ENCODE assay signal across 32 cellular contexts in the genomic region with DNA sequence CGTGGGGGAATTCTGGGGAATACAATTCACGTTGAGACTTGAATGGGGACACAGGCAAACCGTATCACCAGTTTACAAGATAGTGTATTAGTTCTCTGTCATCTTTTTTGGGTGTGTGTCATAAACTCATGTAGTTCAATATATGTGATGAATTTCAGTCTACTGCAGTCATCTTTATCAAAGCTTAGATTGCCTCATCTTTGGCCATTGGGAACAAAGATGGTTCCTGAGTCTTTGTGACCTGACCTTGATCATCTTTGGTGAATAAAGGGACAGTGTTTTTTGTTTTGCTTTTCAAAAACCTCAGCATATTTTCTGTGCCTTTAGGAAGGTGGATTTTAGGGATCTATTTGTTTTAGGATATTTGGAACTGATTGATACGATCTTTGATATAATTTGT.
"Had no signal": no experiment of that assay in that cellular context is flagged by ENCODE, and none has a peak within 500 bp of the region (broad histone marks: within the 10 kb centered on the region; RNA-seq: fewer than 3 reads in every experiment).

No MANE protein-coding gene starts in this region.

- H3K27me3 Mint-ChIP-seq: naive thymus-derived CD8-positive, alpha-beta T cell; natural killer cell treated with Interleukin-12 subunit alpha and Interleukin-12 subunit beta and Interleukin-15 and Interleukin-18, amount 100 ng/mL, for 72 hours; progenitor cell of endocrine pancreas; stimulated activated memory B cell treated with anti-CD40 and anti-IgM and Interleukin-4, amounts not matched to agents 10 μg/mL and 1 μg/mL and 100 μg/mL, for 72 hours; stimulated activated naive CD8-positive, alpha-beta T cell treated with anti-CD3 and anti-CD28 coated beads, Interleukin-15, amount 100 ng/mL, for 72 hours; type B pancreatic cell had no signal

- H3K27ac ChIP-seq: neural progenitor cell, ovary, parathyroid adenoma, psoas muscle, skin epidermis, spleen, suprapubic skin, testis, tibial artery, transverse colon, upper lobe of right lung, uterus had no signal

- DNase-seq: naive thymus-derived CD8-positive, alpha-beta T cell; nephron progenitor cell; occipital lobe; ovary; posterior cingulate gyrus; psoas muscle; right cardiac atrium; spleen; stimulated activated CD4-positive, alpha-beta T cell treated with anti-CD3 and anti-CD28 coated beads, Interleukin-12 subunit alpha, Interleukin-12 subunit beta, amount 100 ng/mL, for 4 hours; stimulated activated CD4-positive, alpha-beta T cell treated with anti-CD3 and anti-CD28 coated beads, Interleukin-1b, Interleukin-23, amount 100 ng/mL, for 48 hours; stimulated activated CD4-positive, alpha-beta T cell treated with anti-CD3 and anti-CD28 coated beads, Interleukin-4, amount 100 ng/mL, for 1 hour; stimulated activated CD4-positive, alpha-beta T cell treated with anti-CD3 and anti-CD28 coated beads, Interleukin-4, amount 100 ng/mL, for 4 hours; stimulated activated CD8-positive, alpha-beta memory T cell treated with anti-CD3 and anti-CD28 coated beads, Interleukin-4, amount 100 ng/mL, for 48 hours; stimulated activated naive CD4-positive, alpha-beta T cell; stimulated activated naive CD8-positive, alpha-beta T cell treated with anti-CD3 and anti-CD28 coated beads, Interleukin-15, amount 100 ng/mL, for 72 hours; stimulated activated naive CD8-positive, alpha-beta T cell treated with anti-CD3 and anti-CD28 coated beads, Interleukin-15, Interleukin-2, amounts not matched to agents 100 U/mL and 50 U/mL, for 24 hours; substantia nigra; testis; tibial artery; transverse colon; upper lobe of right lung; uterus had no signal

- H3K27ac Mint-ChIP-seq: natural killer cell treated with Interleukin-12 subunit alpha and Interleukin-12 subunit beta and Interleukin-15 and Interleukin-18, amount 100 ng/mL, for 72 hours; nephron progenitor cell; neural progenitor cell; progenitor cell of endocrine pancreas; stimulated activated memory B cell treated with anti-CD40 and anti-IgM and Interleukin-4, amounts not matched to agents 10 μg/mL and 1 μg/mL and 100 μg/mL, for 72 hours; stimulated activated naive CD8-positive, alpha-beta T cell treated with anti-CD3 and anti-CD28 coated beads, Interleukin-15, amount 100 ng/mL, for 72 hours; type B pancreatic cell had no signal

- ATAC-seq: naive thymus-derived CD8-positive, alpha-beta T cell; natural killer cell treated with Interleukin-12 subunit alpha and Interleukin-12 subunit beta and Interleukin-15 and Interleukin-18, amount 100 ng/mL, for 72 hours; psoas muscle; right cardiac atrium; sciatic nerve; stimulated activated memory B cell treated with anti-CD40 and anti-IgM and Interleukin-4, amounts not matched to agents 10 μg/mL and 1 μg/mL and 100 μg/mL, for 72 hours; stimulated activated naive CD8-positive, alpha-beta T cell treated with anti-CD3 and anti-CD28 coated beads, Interleukin-15, amount 100 ng/mL, for 72 hours; stimulated activated naive CD8-positive, alpha-beta T cell treated with anti-CD3 and anti-CD28 coated beads, Interleukin-15, Interleukin-2, amounts not matched to agents 100 U/mL and 50 U/mL, for 24 hours; upper lobe of right lung had no signal

- H3K27me3 ChIP-seq: neural progenitor cell, ovary, spleen, suprapubic skin, testis, tibial artery, transverse colon, upper lobe of right lung, uterus had no signal

- H3K4me1 ChIP-seq: neural progenitor cell, parathyroid adenoma had no signal

- H3K36me3 ChIP-seq: ovary, tibial artery, transverse colon, upper lobe of right lung, uterus had no signal

- H3K9me3 ChIP-seq: ovary, psoas muscle, spleen, suprapubic skin, testis, tibial artery, transverse colon, upper lobe of right lung, uterus had no signal

- H3K4me3 ChIP-seq: neural progenitor cell, ovary, psoas muscle, skin epidermis, smooth muscle cell, spleen, suprapubic skin, testis, tibial artery, transverse colon, upper lobe of right lung, uterus had no signal

- H3K9me3 Mint-ChIP-seq: naive thymus-derived CD8-positive, alpha-beta T cell; natural killer cell treated with Interleukin-12 subunit alpha and Interleukin-12 subunit beta and Interleukin-15 and Interleukin-18, amount 100 ng/mL, for 72 hours; stimulated activated memory B cell treated with anti-CD40 and anti-IgM and Interleukin-4, amounts not matched to agents 10 μg/mL and 1 μg/mL and 100 μg/mL, for 72 hours; stimulated activated naive CD8-positive, alpha-beta T cell treated with anti-CD3 and anti-CD28 coated beads, Interleukin-15, amount 100 ng/mL, for 72 hours; type B pancreatic cell had no signal

- H3K36me3 Mint-ChIP-seq: natural killer cell treated with Interleukin-12 subunit alpha and Interleukin-12 subunit beta and Interleukin-15 and Interleukin-18, amount 100 ng/mL, for 72 hours had no signal

- H3K4me3 Mint-ChIP-seq: naive thymus-derived CD8-positive, alpha-beta T cell; natural killer cell treated with Interleukin-12 subunit alpha and Interleukin-12 subunit beta and Interleukin-15 and Interleukin-18, amount 100 ng/mL, for 72 hours; nephron progenitor cell; neural progenitor cell; stimulated activated memory B cell treated with anti-CD40 and anti-IgM and Interleukin-4, amounts not matched to agents 10 μg/mL and 1 μg/mL and 100 μg/mL, for 72 hours; stimulated activated naive CD8-positive, alpha-beta T cell treated with anti-CD3 and anti-CD28 coated beads, Interleukin-15, amount 100 ng/mL, for 72 hours; type B pancreatic cell had no signal
